In the genomic region with DNA sequence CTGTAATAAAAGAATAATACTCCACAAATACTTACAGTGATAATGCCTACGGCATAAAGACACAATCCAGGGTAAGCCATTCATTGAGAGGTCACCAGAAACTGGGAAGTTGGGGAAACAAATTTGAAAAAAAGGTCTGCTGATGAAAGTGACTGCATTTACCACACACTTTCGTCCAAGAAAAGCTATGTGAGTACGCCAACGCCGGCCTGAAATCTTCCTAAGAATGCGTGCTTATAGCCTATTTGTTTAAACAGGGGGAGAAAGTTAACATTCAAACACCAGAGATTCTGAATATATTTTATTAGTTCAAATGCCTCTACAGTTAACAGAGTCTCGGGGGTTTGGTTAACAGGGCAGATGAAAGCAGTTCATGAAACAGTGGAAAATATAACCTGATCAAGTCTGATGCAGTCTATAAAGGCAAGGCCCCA, we compare ENCODE assay signal across 8 cellular contexts. TPM values are rescaled to one million over a fixed set of nuclear protein-coding genes. Genes with fewer than 3 reads are reported as not detected.
DNase-seq lines count a peak whose midpoint lies in the region; ATAC-seq and TF ChIP-seq lines count a peak whose summit lies in the region.

No MANE protein-coding gene starts in this region.

- H3K4me3 ChIP-seq in GM12875 (ENCODE audit: low read depth, low read length) (peak overlapping the region; percentile 64), lower lobe of right lung (peak overlapping the region; percentile 81), thyroid gland (replicated peaks in 1 of 3) (peak overlapping the region; percentile 56 to 90 (median 86))

- peaks cover 20% of the 10 kb centered on the region for H3K4me1 ChIP-seq in lower lobe of right lung
- peaks cover 6 to 7% of the 10 kb centered on the region in 2 donors for H3K4me1 ChIP-seq in thyroid gland

- H3K9me3 ChIP-seq in KOPT-K1 (ENCODE audit: insufficient read depth, low read length, poor library complexity, severe bottlenecking), result no peaks in the 10 kb centered on the region
- no peaks in the 10 kb centered on the region for H3K9me3 ChIP-seq in lower lobe of right lung
- no peaks in the 10 kb centered on the region for H3K9me3 ChIP-seq in thyroid gland

- H3K36me3 ChIP-seq in KOPT-K1 (ENCODE audit: insufficient read depth, low read length) (peaks cover 30% of the 10 kb centered on the region), lower lobe of right lung (peaks cover 31% of the 10 kb centered on the region), thyroid gland (peaks cover 4 to 25% of the 10 kb centered on the region in 2 donors)

- H3K27ac ChIP-seq in KOPT-K1 (ENCODE audit: low read depth, low read length, poor library complexity, severe bottlenecking), result peak overlapping the region; percentile 89
- peak overlapping the region; percentile 95 for H3K27ac ChIP-seq in lower lobe of right lung
- peak overlapping the region; percentile 92 to 97 (median 95) for H3K27ac ChIP-seq in thyroid gland

- ATAC-seq in lower lobe of right lung (peak in 1 of 2 donors; percentile 51), HG03045 (IDR thresholded peaks at IDR 0.05; ENCODE audit: unreplicated experiment) (no peak), HG02763 (IDR thresholded peaks at IDR 0.05; ENCODE audit: unreplicated experiment) (no peak)

- intact Hi-C loops in lower lobe of right lung (cut with DNase I) (no loop called here), thyroid gland (cut with DNase I) (loop anchor here (10.0 kb wide), 2 partner anchors 168 to 258 kb away; a partner anchor contains a TSS)

- no peaks in the 10 kb centered on the region for H3K27me3 ChIP-seq in lower lobe of right lung (ENCODE audit: low read depth)
- no peaks in the 10 kb centered on the region for H3K27me3 ChIP-seq in thyroid gland

- DNase-seq in cerebellar cortex (ENCODE audit: low spot score) (peak; percentile 76), lower lobe of right lung (no peak), thyroid gland (peak in 1 of 2 donors; percentile 14), DMS 273 treated with DMSO at 0.1 percent for 48 hours (lab: John Stamatoyannopoulos, UW) (no peak)

- TF ChIP-seq CTCF in GM12875 (IDR thresholded peaks at IDR 0.05; ENCODE audit: borderline replicate concordance, insufficient read depth, low read depth, low read length), result no peak
- no peak for TF ChIP-seq CTCF in lower lobe of right lung (IDR thresholded peaks at IDR 0.05)
- no peak for TF ChIP-seq CTCF in thyroid gland (IDR thresholded peaks at IDR 0.05)

- WGBS in thyroid gland, 2 donors, result 22% methylated on average over 7 of the region's 7 CpGs

- TF ChIP-seq POLR2A in thyroid gland (IDR thresholded peaks at IDR 0.05), result no peak

RNA-seq across cellular contexts. Expression of a gene that starts 0.7 kb away (rescaled TPM):
- total RNA-seq in lower lobe of right lung (22.5 TPM), thyroid gland (10 to 100 TPM; 10.8 to 15.7 (median 13.6) TPM)

RNA-seq across cellular contexts. Expression of a gene that starts 21.8 kb away (rescaled TPM):
- total RNA-seq in lower lobe of right lung (not detected), thyroid gland (not detected)
